8 cellular contexts compared by ENCODE assay signal in the genomic region with DNA sequence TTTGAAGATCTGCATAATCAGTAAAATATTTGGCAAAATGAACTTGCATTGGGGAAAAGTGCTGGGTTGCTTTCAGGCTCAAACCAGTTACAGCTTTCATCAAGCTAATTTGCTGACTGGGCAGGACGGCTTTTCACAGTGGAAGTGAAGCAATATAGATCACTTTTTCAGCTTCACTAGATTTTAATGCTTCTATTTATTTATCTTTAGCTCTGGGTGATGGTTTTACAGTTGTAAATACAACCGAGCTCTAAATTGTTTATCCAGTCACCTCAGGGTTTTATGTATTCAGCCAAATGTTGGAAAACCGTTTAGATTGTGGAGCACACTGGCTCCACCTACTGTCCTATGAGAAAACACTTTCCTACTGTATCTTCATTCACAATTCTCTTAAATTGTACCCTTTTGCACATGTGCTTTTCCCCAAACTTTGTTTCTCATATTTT. TPM values are rescaled to one million over a fixed set of nuclear protein-coding genes. Genes with fewer than 3 reads are reported as not detected.
A peak's percentile ranks its signal among the peaks of the same experiment; 100 is the strongest.
DNase-seq lines count a peak whose midpoint lies in the region; ATAC-seq and TF ChIP-seq lines count a peak whose summit lies in the region.

No MANE protein-coding gene starts in this region.

- H3K27me3 ChIP-seq in cardiac muscle cell, result no peaks in the 10 kb centered on the region

- ATAC-seq in GM21825 (IDR thresholded peaks at IDR 0.05; ENCODE audit: unreplicated experiment) (no peak), GM18868 (IDR thresholded peaks at IDR 0.05; ENCODE audit: unreplicated experiment) (no peak)

- H3K36me3 Mint-ChIP-seq in activated CD4-positive, alpha-beta memory T cell treated with anti-CD3 and anti-CD28 coated beads for 36 hours, result peaks cover 2% of the 10 kb centered on the region

- peaks cover 3% of the 10 kb centered on the region for H3K9me3 Mint-ChIP-seq in activated CD4-positive, alpha-beta memory T cell treated with anti-CD3 and anti-CD28 coated beads for 36 hours

- no peaks in the 10 kb centered on the region for H3K27me3 Mint-ChIP-seq in activated CD4-positive, alpha-beta memory T cell treated with anti-CD3 and anti-CD28 coated beads for 36 hours

- peak; percentile 58 for DNase-seq in AG09319 (ENCODE audit: extremely low read depth, low read depth)
- DNase-seq in GM20000 (ENCODE audit: low spot score), result peak; percentile 38
- peak; percentile 60 for DNase-seq in NCI-H2196 treated with DMSO at 0.1 percent for 48 hours (lab: John Stamatoyannopoulos, UW; ENCODE audit: unreplicated experiment)
- DNase-seq in activated CD4-positive, alpha-beta memory T cell treated with anti-CD3 and anti-CD28 coated beads for 36 hours, result peak; percentile 11
- peak; percentile 55 to 78 for DNase-seq in cardiac muscle cell (ENCODE audit: low read depth in 1 of 2, low spot score in 1 of 2)
- DNase-seq in retinal pigment epithelial cell (ENCODE audit: low read depth), result peak; percentile 17

- CTCF ChIA-PET in activated CD4-positive, alpha-beta memory T cell treated with anti-CD3 and anti-CD28 coated beads for 36 hours (lab: Charles Lee), result interaction anchor here (0.7 to 7.2 kb wide), 35 partner anchors 12 to 197 kb away, joined by 3 to 132 read pairs (median 5); no protein-coding TSS in a partner anchor

- TF ChIP-seq CTCF in AG09319 (IDR thresholded peaks at IDR 0.05; ENCODE audit: low read depth, low read length), result peak; percentile 76
- TF ChIP-seq CTCF in GM20000 (IDR thresholded peaks at IDR 0.05; ENCODE audit: extremely low read depth, missing control alignments), result peak; percentile 76
- peak; percentile 77 for TF ChIP-seq CTCF in cardiac muscle cell (IDR thresholded peaks at IDR 0.05; ENCODE audit: low read depth, low read length)
- TF ChIP-seq CTCF in retinal pigment epithelial cell (conservative IDR thresholded peaks at IDR 0.05; ENCODE audit: low read depth, low read length), result peak; percentile 87

- H3K36me3 ChIP-seq in cardiac muscle cell, result no peaks in the 10 kb centered on the region

- no peaks in the 10 kb centered on the region for H3K4me1 ChIP-seq in cardiac muscle cell (ENCODE audit: low read depth)

- H3K4me3 Mint-ChIP-seq in activated CD4-positive, alpha-beta memory T cell treated with anti-CD3 and anti-CD28 coated beads for 36 hours, result no peak overlapping the region

- intact Hi-C loops in activated CD4-positive, alpha-beta memory T cell treated with anti-CD3 and anti-CD28 coated beads for 36 hours (cut with micrococcal nuclease), result loop anchor here (1.0 to 5.0 kb wide), 2 partner anchors 57 to 109 kb away; a partner anchor contains a TSS

- POLR2A ChIA-PET in activated CD4-positive, alpha-beta memory T cell treated with anti-CD3 and anti-CD28 coated beads for 36 hours (lab: Charles Lee), result no interaction called here

- H3K4me3 ChIP-seq in cardiac muscle cell, result no peak overlapping the region
- no peak overlapping the region for H3K4me3 ChIP-seq in retinal pigment epithelial cell (ENCODE audit: low read length)

- peaks cover 4% of the 10 kb centered on the region for H3K4me1 Mint-ChIP-seq in activated CD4-positive, alpha-beta memory T cell treated with anti-CD3 and anti-CD28 coated beads for 36 hours (ENCODE audit: low read depth)

- H3K27ac Mint-ChIP-seq in activated CD4-positive, alpha-beta memory T cell treated with anti-CD3 and anti-CD28 coated beads for 36 hours, result no peak overlapping the region

- no peaks in the 10 kb centered on the region for H3K9me3 ChIP-seq in cardiac muscle cell (ENCODE audit: low read depth)

- no peak overlapping the region for H3K27ac ChIP-seq in cardiac muscle cell

RNA-seq across cellular contexts. Expression of a gene that starts 58.2 kb away (rescaled TPM):
- total RNA-seq in activated CD4-positive, alpha-beta memory T cell treated with anti-CD3 and anti-CD28 coated beads for 36 hours, result 10 to 100 TPM; 10.5 to 10.9 TPM
- 5.6 and 7.3 TPM in 2 replicates for total RNA-seq in cardiac muscle cell
- polyA plus RNA-seq in cardiac muscle cell, result 9.8 and 13.4 TPM in 2 replicates

Comparison
In these comparisons a context has a peak if more than half of its experiments do, and no peak if none do; other contexts are left out.
1. DNase-seq: peak in every context shown above with its lines; median percentile 66 in cardiac muscle cell; 60 in NCI-H2196 treated with DMSO at 0.1 percent for 48 hours; 58 in AG09319; 38 in GM20000; 17 in retinal pigment epithelial cell; 11 in activated CD4-positive, alpha-beta memory T cell treated with anti-CD3 and anti-CD28 coated beads for 36 hours.